ENCODE assay signal across 1 cellular context in genomic region chr1:182886985-182887384, GRCh38.
TF ChIP-seq lines count a peak whose summit lies in the region.

No MANE protein-coding gene starts in this region.

TF ChIP-seq in GM23338, 12 proteins besides CTCF, POLR2A, EP300 and RAD21:
- TF ChIP-seq ZNF462 (CRISPR knock-in tag; IDR thresholded peaks at IDR 0.05), result no peak
- TF ChIP-seq POLR2AphosphoS5 (IDR thresholded peaks at IDR 0.05; ENCODE audit: low read depth), result peak; percentile 21; the same call in 1 of the 2 replicates
